Comparison of ENCODE assay signal across 13 cellular contexts in genomic region chr9:32796015-32796414, GRCh38. TPM values are rescaled to one million over a fixed set of nuclear protein-coding genes. Genes with fewer than 3 reads are reported as not detected.
"Had no signal": no experiment of that assay in that cellular context is flagged by ENCODE, and none has a peak within 500 bp of the region (broad histone marks: within the 10 kb centered on the region; RNA-seq: fewer than 3 reads in every experiment).

No MANE protein-coding gene starts in this region.

RNA-seq across cellular contexts. Expression of gene TMEM215, which starts 12.7 kb away (rescaled TPM):
- total RNA-seq: activated B cell treated with CpG ODN at 0.5 μM for 24 hours; activated CD4-positive, alpha-beta memory T cell treated with anti-CD3 and anti-CD28 coated beads for 36 hours; activated CD4-positive, alpha-beta memory T cell treated with anti-CD3 and anti-CD28 coated beads, Interleukin-2, amount 10 ng/mL, durations not matched to agents 7 days and 5 days; activated CD4-positive, alpha-beta T cell treated with anti-CD3 and anti-CD28 coated beads for 36 hours; activated CD4-positive, alpha-beta T cell treated with anti-CD3 and anti-CD28 coated beads, Interleukin-2, amount 10 ng/mL, durations not matched to agents 24 days and 14 days; activated CD4-positive, alpha-beta T cell treated with anti-CD3 and anti-CD28 coated beads, Interleukin-2, amount 10 ng/mL, durations not matched to agents 7 days and 5 days; activated CD8-positive, alpha-beta memory T cell treated with anti-CD3 and anti-CD28 coated beads for 36 hours; activated CD8-positive, alpha-beta memory T cell treated with anti-CD3 and anti-CD28 coated beads, Interleukin-2, amount 10 ng/mL, durations not matched to agents 7 days and 5 days; activated CD8-positive, alpha-beta T cell treated with anti-CD3 and anti-CD28 coated beads for 36 hours; activated CD8-positive, alpha-beta T cell treated with anti-CD3 and anti-CD28 coated beads, Interleukin-2, amount 10 ng/mL, durations not matched to agents 7 days and 5 days; T-helper 1 cell treated with Interleukin-12 subunit alpha and Interleukin-12 subunit beta and Interleukin-4 antibody, amounts not matched to agents 30 ng/mL and 1 ng/mL, for 36 hours; T-helper 17 cell; T-helper 2 cell treated with Interferon-gamma antibody and Interleukin-4, amounts not matched to agents 100 ng/mL and 5 ng/mL, for 36 hours had no signal
